ENCODE assay signal across 10 cellular contexts in the genomic region with DNA sequence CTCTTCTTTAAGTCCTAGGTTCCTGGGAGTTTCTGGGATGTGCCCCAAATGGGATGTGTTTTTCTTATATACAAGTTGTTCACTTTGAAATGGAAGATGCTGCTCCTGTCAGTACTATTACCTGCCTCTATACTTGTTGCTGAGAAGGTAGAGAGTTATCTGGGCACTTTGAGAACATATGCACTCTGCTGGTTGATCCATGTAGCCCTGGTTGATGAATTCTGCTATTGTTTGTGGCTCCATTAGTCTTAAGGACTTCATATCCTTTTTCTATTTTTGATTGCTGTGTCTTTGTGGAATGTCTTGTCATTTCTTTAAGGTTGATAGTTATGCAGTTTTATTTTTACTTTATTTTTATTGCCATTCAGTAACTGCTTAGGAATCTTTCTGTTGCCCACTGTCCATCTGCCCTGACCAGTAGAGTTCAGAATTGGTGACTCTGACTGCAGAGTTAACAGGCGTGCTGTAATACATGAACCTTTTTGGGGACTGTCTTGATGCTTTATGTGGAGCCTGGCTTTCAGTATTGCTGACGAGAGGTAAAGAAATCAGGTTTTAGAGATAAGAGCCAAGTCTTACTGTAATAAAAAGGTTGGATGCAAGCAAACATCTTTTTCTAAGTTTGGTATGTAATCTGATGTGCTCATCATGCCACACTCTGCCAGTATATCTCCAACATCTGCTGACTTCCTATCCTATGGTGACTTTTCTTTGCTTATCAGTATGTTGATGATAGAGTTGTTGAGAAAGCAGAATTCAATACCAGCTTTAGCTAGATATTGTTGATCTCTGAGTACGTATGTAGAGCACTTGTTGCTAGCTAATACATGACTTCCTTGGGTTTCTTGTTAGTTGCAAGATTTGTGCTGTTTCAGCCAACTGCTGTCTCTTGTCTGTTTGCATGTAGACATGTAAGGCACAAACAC. TPM values are rescaled to one million over a fixed set of nuclear protein-coding genes. Genes with fewer than 3 reads are reported as not detected.
DNase-seq lines count a peak whose midpoint lies in the region; ATAC-seq, FAIRE-seq and TF ChIP-seq lines count a peak whose summit lies in the region.
"Had no signal": no experiment of that assay in that cellular context is flagged by ENCODE, and none has a peak within 500 bp of the region (broad histone marks: within the 10 kb centered on the region; RNA-seq: fewer than 3 reads in every experiment).

No MANE protein-coding gene starts in this region.

- DNase-seq in CD8-positive, alpha-beta T cell, result no peak
- DNase-seq in Jurkat, Clone E6-1 (ENCODE audit: low read depth, low spot score), result no peak
- no peak for DNase-seq in GM12878 (ENCODE audit: low read depth, low spot score)
- DNase-seq in HT-29 (ENCODE audit: low spot score), result no peak
- DNase-seq in cerebellar nuclear complex (lab: John Stamatoyannopoulos, UW), result no peak
- DNase-seq in KG1 (lab: John Stamatoyannopoulos, UW), result no peak
- DNase-seq: stimulated activated CD4-positive, alpha-beta T cell treated with anti-CD3 and anti-CD28 coated beads, Interleukin-2, amount 100 ng/mL, for 48 hours had no signal

- TF ChIP-seq CTCF in CD8-positive, alpha-beta T cell (IDR thresholded peaks at IDR 0.05), result no peak
- TF ChIP-seq CTCF in GM12878 (IDR thresholded peaks at IDR 0.05 in 2 of 3, conservative IDR thresholded peaks at IDR 0.05 in 1 of 3; ENCODE audit: control insufficient read depth in 2 of 3, extremely low read depth in 1 of 3, insufficient read depth in 1 of 3, low read depth in 3 of 3, low read length in 3 of 3) (no peak), neural cell (IDR thresholded peaks at IDR 0.05; ENCODE audit: poor library complexity, severe bottlenecking) (no peak)

- WGBS in GM12878 (ENCODE audit: insufficient coverage, insufficient replicate concordance, low lambda C conversion rate, missing lambda C conversion rate), result 98% methylated on average over 3 of the region's 3 CpGs

- intact Hi-C loops in CD8-positive, alpha-beta T cell (cut with DNase I, micrococcal nuclease), result loop anchor here in 1 of 2 experiments (5.0 kb wide), 1 partner anchor 208 kb away; a partner anchor contains a TSS
- intact Hi-C loops in GM12878 (cut with micrococcal nuclease; ENCODE audit: unreplicated experiment), result no loop called here

- H4K20me1 ChIP-seq in GM12878 (ENCODE audit: control insufficient read depth, insufficient read depth) (no peaks in the 10 kb centered on the region), neural cell (ENCODE audit: insufficient read depth) (peaks cover 5% of the 10 kb centered on the region)

- H3F3A ChIP-seq in neural cell (ENCODE audit: insufficient read depth, low read length, poor library complexity, severe bottlenecking), result no peaks in the 10 kb centered on the region

- H3K4me1 Mint-ChIP-seq in CD8-positive, alpha-beta T cell (ENCODE audit: low read depth), result peaks cover 71% of the 10 kb centered on the region

- no TSS peak for BruUV-seq in GM12878 (replicated peaks; lab: Mats Ljungman, UMichigan)

- no peak for TF ChIP-seq POLR2A in GM12878 (IDR thresholded peaks at IDR 0.05; ENCODE audit: low read depth, low read length)

- RAD21 ChIA-PET in GM12878 (lab: Charles Lee; ENCODE audit: unreplicated experiment), result interaction anchor here (0.9 to 2.3 kb wide), 4 partner anchors 8 to 139 kb away, joined by 3 to 13 read pairs (median 4); a partner anchor contains a TSS

- FAIRE-seq in GM12878 (lab: Jason Lieb, UNC), result no peak

- peaks cover 35% of the 10 kb centered on the region for H3K79me2 ChIP-seq in GM12878 (ENCODE audit: control insufficient read depth, insufficient read depth, low read length)
- H3K79me2 ChIP-seq in neural cell (replicated peaks; ENCODE audit: insufficient read depth, low read length), result peaks cover 28% of the 10 kb centered on the region

- CTCF ChIA-PET in CD8-positive, alpha-beta T cell (lab: Charles Lee), result interaction anchor here (0.7 to 3.5 kb wide), 10 partner anchors 8 to 99 kb away, joined by 3 to 21 read pairs (median 4); a partner anchor contains a TSS
- CTCF ChIA-PET in GM12878 (lab: Yijun Ruan, JAX), result interaction anchor here (0.7 to 3.0 kb wide), 13 partner anchors 8 to 126 kb away, joined by 3 to 12 read pairs (median 5); a partner anchor contains a TSS

- peak overlapping the region; percentile 97 for H3K4me3 Mint-ChIP-seq in CD8-positive, alpha-beta T cell

- no peak overlapping the region for H3K27ac ChIP-seq in CD8-positive, alpha-beta T cell (ENCODE audit: low read depth, low read length)
- no peak overlapping the region for H3K27ac ChIP-seq in GM12878 (ENCODE audit: control insufficient read depth, insufficient read depth)
- H3K27ac ChIP-seq in neural cell (ENCODE audit: low read length), result no peak overlapping the region

- peaks cover 64% of the 10 kb centered on the region for H3K36me3 Mint-ChIP-seq in CD8-positive, alpha-beta T cell

- no peaks in the 10 kb centered on the region for H3K9me3 ChIP-seq in CD8-positive, alpha-beta T cell (ENCODE audit: low read length)
- H3K9me3 ChIP-seq in GM12878 (replicated peaks; ENCODE audit: control insufficient read depth, insufficient read depth, low read length) (no peaks in the 10 kb centered on the region), neural cell (ENCODE audit: low read length) (no peaks in the 10 kb centered on the region)
- H3K9me3 ChIP-seq: tibial artery had no signal

- SMC1A ChIA-PET in GM12878 (lab: Charles Lee; ENCODE audit: uncharacterized antibody, unreplicated experiment), result interaction anchor here (0.8 to 2.8 kb wide), 8 partner anchors 8 to 45 kb away, joined by 3 to 12 read pairs (median 4); a partner anchor contains a TSS

- peak overlapping the region; percentile 97 for H3K27ac Mint-ChIP-seq in CD8-positive, alpha-beta T cell

- peak overlapping the region; percentile 93 for H3K4me2 ChIP-seq in GM12878 (ENCODE audit: control insufficient read depth, insufficient read depth)
- H3K4me2 ChIP-seq in neural cell (ENCODE audit: low read length), result peak overlapping the region; percentile 86

- in situ Hi-C loops in GM12878 (cut with MboI), result no loop called here

- no peak overlapping the region for H3K4me3 ChIP-seq in CD8-positive, alpha-beta T cell (ENCODE audit: low read depth, low read length)
- H3K4me3 ChIP-seq in Jurkat, Clone E6-1 (ENCODE audit: low read length), result peak overlapping the region; percentile 87
- H3K4me3 ChIP-seq in GM12878, result peak overlapping the region; percentile 87
- H3K4me3 ChIP-seq in neural cell (ENCODE audit: low read length), result peak overlapping the region; percentile 78

- H2AFZ ChIP-seq in GM12878 (ENCODE audit: control insufficient read depth, low read depth, low read length) (no peak overlapping the region), neural cell (ENCODE audit: low read depth, low read length) (no peak overlapping the region)

- ATAC-seq in CD8-positive, alpha-beta T cell, result no peak
- ATAC-seq in GM12878, result no peak
- ATAC-seq in GM21717 (IDR thresholded peaks at IDR 0.05; ENCODE audit: unreplicated experiment), result no peak

- H3K36me3 ChIP-seq in CD8-positive, alpha-beta T cell (ENCODE audit: insufficient read depth, low read length), result peaks cover 16% of the 10 kb centered on the region
- H3K36me3 ChIP-seq in GM12878 (ENCODE audit: control insufficient read depth in 2 of 2, insufficient read depth in 2 of 2, low read length in 1 of 2) (peaks cover 4 to 36% of the 10 kb centered on the region in 2 experiments), neural cell (ENCODE audit: insufficient read depth, low read length) (peaks cover under 1% of the 10 kb centered on the region)

- no peak for TF ChIP-seq EP300 in GM12878 (IDR thresholded peaks at IDR 0.05; ENCODE audit: borderline replicate concordance in 1 of 2, control insufficient read depth in 1 of 2, low read depth in 2 of 2, low read length in 2 of 2)
- TF ChIP-seq EP300 in neural cell (conservative IDR thresholded peaks at IDR 0.05; ENCODE audit: poor library complexity, severe bottlenecking), result no peak

- TF ChIP-seq RAD21 in GM12878 (IDR thresholded peaks at IDR 0.05; ENCODE audit: insufficient read depth, low read depth, low read length) (no peak), neural cell (conservative IDR thresholded peaks at IDR 0.05) (no peak)

- no peaks in the 10 kb centered on the region for H3K9me2 ChIP-seq in neural cell (ENCODE audit: insufficient read depth, low read length)

- H3K27me3 Mint-ChIP-seq in CD8-positive, alpha-beta T cell (ENCODE audit: low read depth), result no peaks in the 10 kb centered on the region

- peaks cover 35% of the 10 kb centered on the region for H3K4me1 ChIP-seq in CD8-positive, alpha-beta T cell (ENCODE audit: insufficient read depth, low read length)
- peaks cover 14% of the 10 kb centered on the region for H3K4me1 ChIP-seq in GM12878 (ENCODE audit: control insufficient read depth, insufficient read depth, low read length)

- POLR2A ChIA-PET in CD8-positive, alpha-beta T cell (lab: Charles Lee), result interaction anchor here (0.6 to 2.3 kb wide), 13 partner anchors 8 to 119 kb away, joined by 3 to 33 read pairs (median 3); a partner anchor contains a TSS
- POLR2A ChIA-PET in GM12878 (lab: Charles Lee), result interaction anchor here (0.6 to 2.1 kb wide), 6 partner anchors 8 to 62 kb away, joined by 3 to 15 read pairs (median 4); a partner anchor contains a TSS

- no peaks in the 10 kb centered on the region for H3K9me3 Mint-ChIP-seq in CD8-positive, alpha-beta T cell

- H3K9ac ChIP-seq in GM12878 (ENCODE audit: control insufficient read depth, insufficient read depth, low read length), result no peak overlapping the region
- no peak overlapping the region for H3K9ac ChIP-seq in neural cell (ENCODE audit: low read length)

- H3K27me3 ChIP-seq in CD8-positive, alpha-beta T cell (ENCODE audit: insufficient read depth, low read length), result no peaks in the 10 kb centered on the region
- H3K27me3 ChIP-seq in GM12878 (replicated peaks in 1 of 2; ENCODE audit: control insufficient read depth in 2 of 2, insufficient read depth in 2 of 2, low read length in 1 of 2) (no peaks in the 10 kb centered on the region), neural cell (ENCODE audit: insufficient read depth, low read depth, low read length) (no peaks in the 10 kb centered on the region)
- H3K27me3 ChIP-seq: tibial artery had no signal

RNA-seq across cellular contexts. Expression of a gene that starts 1.6 kb away (rescaled TPM):
- total RNA-seq in CD8-positive, alpha-beta T cell, result 10 to 100 TPM; 22.5 to 23.9 TPM
- polyA plus RNA-seq in Jurkat, Clone E6-1 (2012; ENCODE audit: insufficient read depth, insufficient read length), result 119 TPM
- total RNA-seq in GM12878 (2013; cell fraction: nucleolus; rRNA removed), result 36.5 and 40.3 TPM in 2 replicates
- total RNA-seq in GM12878 (2014; rRNA removed) (61.9 and 62.4 TPM in 2 replicates), GM12878 (2014; rRNA removed; fragmentation: Illumina TruSeq; extraction: Trizol) (58.6 and 61.0 TPM in 2 replicates), GM12878 (2021) (54.7 and 59.8 TPM in 2 replicates)
- polyA plus RNA-seq in GM12878 (2011; ENCODE audit: low read depth), result 62.4 TPM
- polyA plus RNA-seq in GM12878 (2011; rRNA removed) (57.3 and 80.3 TPM in 2 replicates), GM12878 (2014; fragmentation: Illumina TruSeq; extraction: Trizol) (65.9 and 97.8 TPM in 2 replicates), GM12878 (2014; fragmentation: Nextera tagmentation; extraction: Ambion mirVana) (10 to 100 TPM; 67.0 to 67.9 TPM), GM12878 (2014; rRNA removed) (40.1 and 55.1 TPM in 2 replicates), GM12878 (2016; fragmentation: Nextera tagmentation; extraction: Ambion mirVana) (10 to 100 TPM; 56.0 to 59.6 TPM), neural cell (132 and 403 TPM in 2 replicates)
- 62.4 and 62.5 TPM in 2 replicates for polyA plus RNA-seq in GM12878 (2011; cell fraction: cytosol; rRNA removed)
- 112 and 164 TPM in 2 replicates for polyA plus RNA-seq in GM12878 (2011; cell fraction: nucleus; rRNA removed)
- polyA plus RNA-seq in GM12878 (2012), result 66.1 and 80.1 TPM in 2 replicates
- polyA minus RNA-seq in GM12878 (2011; rRNA and poly(A)+ RNA removed), result 45.3 and 52.4 TPM in 2 replicates
- 9.2 and 14.6 TPM in 2 replicates for polyA minus RNA-seq in GM12878 (2011; cell fraction: cytosol; rRNA and poly(A)+ RNA removed)
- polyA minus RNA-seq in GM12878 (2011; cell fraction: nucleus; rRNA and poly(A)+ RNA removed), result 46.7 and 54.3 TPM in 2 replicates
- 47.6 and 47.7 TPM in 2 replicates for polyA minus RNA-seq in neural cell
- total RNA-seq in HT-29 (2014; rRNA removed; shearing (Covaris generic)), result 37.3 and 40.6 TPM in 2 replicates

RNA-seq across cellular contexts. Expression of a gene that starts 2.2 kb away (rescaled TPM):
- 10 to 100 TPM; 39.9 to 48.5 TPM for total RNA-seq in CD8-positive, alpha-beta T cell
- 290 TPM for polyA plus RNA-seq in Jurkat, Clone E6-1 (2012; ENCODE audit: insufficient read depth, insufficient read length)
- total RNA-seq in GM12878 (2013; cell fraction: nucleolus; rRNA removed), result 43.8 and 44.2 TPM in 2 replicates
- 172 and 220 TPM in 2 replicates for total RNA-seq in GM12878 (2014; rRNA removed)
- total RNA-seq in GM12878 (2014; rRNA removed; fragmentation: Illumina TruSeq; extraction: Trizol), result 279 and 289 TPM in 2 replicates
- total RNA-seq in GM12878 (2021), result 163 and 164 TPM in 2 replicates
- polyA plus RNA-seq in GM12878 (2011; ENCODE audit: low read depth), result 316 TPM
- 237 and 279 TPM in 2 replicates for polyA plus RNA-seq in GM12878 (2011; rRNA removed)
- 195 and 203 TPM in 2 replicates for polyA plus RNA-seq in GM12878 (2011; cell fraction: cytosol; rRNA removed)
- polyA plus RNA-seq in GM12878 (2011; cell fraction: nucleus; rRNA removed), result 94.1 and 130 TPM in 2 replicates
- 204 and 228 TPM in 2 replicates for polyA plus RNA-seq in GM12878 (2012)
- polyA plus RNA-seq in GM12878 (2014; fragmentation: Illumina TruSeq; extraction: Trizol), result 298 and 308 TPM in 2 replicates
- 100 to 1,000 TPM; 838 to 991 TPM for polyA plus RNA-seq in GM12878 (2014; fragmentation: Nextera tagmentation; extraction: Ambion mirVana)
- 265 and 301 TPM in 2 replicates for polyA plus RNA-seq in GM12878 (2014; rRNA removed)
- polyA plus RNA-seq in GM12878 (2016; fragmentation: Nextera tagmentation; extraction: Ambion mirVana), result 100 to 1,000 TPM; 307 to 335 TPM
- polyA minus RNA-seq in GM12878 (2011; rRNA and poly(A)+ RNA removed), result 66.7 and 78.1 TPM in 2 replicates
- polyA minus RNA-seq in GM12878 (2011; cell fraction: cytosol; rRNA and poly(A)+ RNA removed), result 19.9 and 33.5 TPM in 2 replicates
- polyA minus RNA-seq in GM12878 (2011; cell fraction: nucleus; rRNA and poly(A)+ RNA removed), result 20.9 and 30.9 TPM in 2 replicates
- polyA plus RNA-seq in neural cell, result 406 and 431 TPM in 2 replicates
- 67.9 and 90.5 TPM in 2 replicates for polyA minus RNA-seq in neural cell
- total RNA-seq in HT-29 (2014; rRNA removed; shearing (Covaris generic)), result 104 and 143 TPM in 2 replicates

RNA-seq across cellular contexts. Expression of a gene that starts 8.1 kb away (rescaled TPM):
- 100 to 1,000 TPM; 174 to 177 TPM for total RNA-seq in CD8-positive, alpha-beta T cell
- 88.6 TPM for polyA plus RNA-seq in Jurkat, Clone E6-1 (2012; ENCODE audit: insufficient read depth, insufficient read length)
- total RNA-seq in GM12878 (2013; cell fraction: nucleolus; rRNA removed), result 41.1 and 41.5 TPM in 2 replicates
- total RNA-seq in GM12878 (2014; rRNA removed) (50.9 and 52.5 TPM in 2 replicates), GM12878 (2014; rRNA removed; fragmentation: Illumina TruSeq; extraction: Trizol) (56.5 and 57.9 TPM in 2 replicates), GM12878 (2021) (66.6 and 69.5 TPM in 2 replicates)
- polyA plus RNA-seq in GM12878 (2011; ENCODE audit: low read depth), result 29.7 TPM
- polyA plus RNA-seq in GM12878 (2011; rRNA removed) (47.5 and 55.8 TPM in 2 replicates), GM12878 (2014; fragmentation: Illumina TruSeq; extraction: Trizol) (71.1 and 71.8 TPM in 2 replicates), GM12878 (2014; fragmentation: Nextera tagmentation; extraction: Ambion mirVana) (10 to 100 TPM; 27.8 to 58.8 TPM), GM12878 (2014; rRNA removed) (46.8 and 48.9 TPM in 2 replicates), GM12878 (2016; fragmentation: Nextera tagmentation; extraction: Ambion mirVana) (10 to 100 TPM; 77.2 to 77.8 TPM), neural cell (103 and 120 TPM in 2 replicates)
- polyA plus RNA-seq in GM12878 (2011; cell fraction: cytosol; rRNA removed), result 39.2 and 41.2 TPM in 2 replicates
- polyA plus RNA-seq in GM12878 (2011; cell fraction: nucleus; rRNA removed), result 62.9 and 84.5 TPM in 2 replicates
- 35.4 and 42.9 TPM in 2 replicates for polyA plus RNA-seq in GM12878 (2012)
- polyA minus RNA-seq in GM12878 (2011; rRNA and poly(A)+ RNA removed), result 29.3 and 32.5 TPM in 2 replicates
- 11.6 and 12.6 TPM in 2 replicates for polyA minus RNA-seq in GM12878 (2011; cell fraction: cytosol; rRNA and poly(A)+ RNA removed)
- 29.9 and 52.8 TPM in 2 replicates for polyA minus RNA-seq in GM12878 (2011; cell fraction: nucleus; rRNA and poly(A)+ RNA removed)
- 63.4 and 79.1 TPM in 2 replicates for polyA minus RNA-seq in neural cell
- total RNA-seq in HT-29 (2014; rRNA removed; shearing (Covaris generic)), result 29.1 and 35.9 TPM in 2 replicates

RNA-seq across cellular contexts. Expression of a gene that starts 18.5 kb away (rescaled TPM):
- total RNA-seq in CD8-positive, alpha-beta T cell, result 1 to 10 TPM; 4.2 to 4.5 TPM
- polyA plus RNA-seq in Jurkat, Clone E6-1 (2012; ENCODE audit: insufficient read depth, insufficient read length), result 45.3 TPM
- total RNA-seq in GM12878 (2013; cell fraction: nucleolus; rRNA removed), result 9.7 and 15.0 TPM in 2 replicates
- total RNA-seq in GM12878 (2014; rRNA removed) (11.1 and 15.4 TPM in 2 replicates), GM12878 (2014; rRNA removed; fragmentation: Illumina TruSeq; extraction: Trizol) (9.3 and 10.4 TPM in 2 replicates), GM12878 (2021) (12.6 and 12.8 TPM in 2 replicates)
- 8.8 TPM for polyA plus RNA-seq in GM12878 (2011; ENCODE audit: low read depth)
- polyA plus RNA-seq in GM12878 (2011; rRNA removed) (19.3 and 21.9 TPM in 2 replicates), GM12878 (2014; fragmentation: Illumina TruSeq; extraction: Trizol) (10.1 and 13.5 TPM in 2 replicates), GM12878 (2014; fragmentation: Nextera tagmentation; extraction: Ambion mirVana) (10 to 100 TPM; 39.2 to 45.8 TPM), GM12878 (2014; rRNA removed) (14.2 and 27.7 TPM in 2 replicates), GM12878 (2016; fragmentation: Nextera tagmentation; extraction: Ambion mirVana) (10 to 100 TPM; 38.0 to 38.9 TPM), neural cell (94.2 and 116 TPM in 2 replicates)
- polyA plus RNA-seq in GM12878 (2011; cell fraction: cytosol; rRNA removed), result 15.4 and 17.9 TPM in 2 replicates
- polyA plus RNA-seq in GM12878 (2011; cell fraction: nucleus; rRNA removed), result 18.4 and 19.1 TPM in 2 replicates
- 9.5 and 13.8 TPM in 2 replicates for polyA plus RNA-seq in GM12878 (2012)
- polyA minus RNA-seq in GM12878 (2011; rRNA and poly(A)+ RNA removed), result 6.7 and 9.6 TPM in 2 replicates
- 5.4 TPM in 1 of 2 replicates, not detected in the other for polyA minus RNA-seq in GM12878 (2011; cell fraction: cytosol; rRNA and poly(A)+ RNA removed)
- 11.2 and 14.9 TPM in 2 replicates for polyA minus RNA-seq in GM12878 (2011; cell fraction: nucleus; rRNA and poly(A)+ RNA removed)
- 21.9 and 25.9 TPM in 2 replicates for polyA minus RNA-seq in neural cell
- total RNA-seq in HT-29 (2014; rRNA removed; shearing (Covaris generic)), result 9.8 and 16.3 TPM in 2 replicates

RNA-seq across cellular contexts. Expression of a gene that starts 21.1 kb away (rescaled TPM):
- 10 to 100 TPM; 70.1 to 77.6 TPM for total RNA-seq in CD8-positive, alpha-beta T cell
- 114 TPM for polyA plus RNA-seq in Jurkat, Clone E6-1 (2012; ENCODE audit: insufficient read depth, insufficient read length)
- 46.5 and 49.6 TPM in 2 replicates for total RNA-seq in GM12878 (2013; cell fraction: nucleolus; rRNA removed)
- 31.7 and 35.6 TPM in 2 replicates for total RNA-seq in GM12878 (2014; rRNA removed)
- 47.4 and 49.4 TPM in 2 replicates for total RNA-seq in GM12878 (2014; rRNA removed; fragmentation: Illumina TruSeq; extraction: Trizol)
- total RNA-seq in GM12878 (2021), result 33.0 and 35.5 TPM in 2 replicates
- 71.9 TPM for polyA plus RNA-seq in GM12878 (2011; ENCODE audit: low read depth)
- polyA plus RNA-seq in GM12878 (2011; rRNA removed), result 81.0 and 81.1 TPM in 2 replicates
- polyA plus RNA-seq in GM12878 (2011; cell fraction: cytosol; rRNA removed), result 53.6 and 68.7 TPM in 2 replicates
- 31.4 and 41.7 TPM in 2 replicates for polyA plus RNA-seq in GM12878 (2011; cell fraction: nucleus; rRNA removed)
- 68.3 and 71.1 TPM in 2 replicates for polyA plus RNA-seq in GM12878 (2012)
- 97.5 and 107 TPM in 2 replicates for polyA plus RNA-seq in GM12878 (2014; fragmentation: Illumina TruSeq; extraction: Trizol)
- 100 to 1,000 TPM; 110 to 151 TPM for polyA plus RNA-seq in GM12878 (2014; fragmentation: Nextera tagmentation; extraction: Ambion mirVana)
- polyA plus RNA-seq in GM12878 (2014; rRNA removed), result 63.8 and 73.8 TPM in 2 replicates
- polyA plus RNA-seq in GM12878 (2016; fragmentation: Nextera tagmentation; extraction: Ambion mirVana), result 100 to 1,000 TPM in 1 of 2 experiments, 10 to 100 TPM in 1; 88.5 to 103 TPM
- 29.9 and 60.0 TPM in 2 replicates for polyA minus RNA-seq in GM12878 (2011; rRNA and poly(A)+ RNA removed)
- 11.2 and 15.0 TPM in 2 replicates for polyA minus RNA-seq in GM12878 (2011; cell fraction: cytosol; rRNA and poly(A)+ RNA removed)
- polyA minus RNA-seq in GM12878 (2011; cell fraction: nucleus; rRNA and poly(A)+ RNA removed), result 4.5 and 6.5 TPM in 2 replicates
- polyA plus RNA-seq in neural cell, result 55.3 and 67.6 TPM in 2 replicates
- 45.3 and 54.3 TPM in 2 replicates for polyA minus RNA-seq in neural cell
- total RNA-seq in HT-29 (2014; rRNA removed; shearing (Covaris generic)), result 18.8 and 26.4 TPM in 2 replicates
